ENCODE assay signal across 33 cellular contexts in the genomic region with DNA sequence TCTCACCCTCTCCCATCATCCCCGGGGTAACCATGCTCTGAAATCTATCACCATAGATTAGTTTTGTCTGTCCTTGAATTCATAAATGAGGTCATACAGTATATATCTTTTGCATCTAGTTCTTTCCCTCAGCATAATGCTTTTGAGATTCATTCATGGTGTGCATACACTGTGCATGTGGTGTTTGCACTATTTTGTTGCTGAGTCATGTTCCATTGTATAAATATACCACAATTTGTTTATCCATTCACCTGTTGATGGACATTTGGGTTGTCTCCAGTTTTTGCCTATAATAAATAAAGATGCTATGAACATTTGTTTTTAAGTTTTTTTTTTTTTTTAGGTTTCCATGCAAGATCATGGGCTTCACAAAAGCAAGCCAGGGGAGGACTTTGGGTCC. TPM values are rescaled to one million over a fixed set of nuclear protein-coding genes. Genes with fewer than 3 reads are reported as not detected.
DNase-seq lines count a peak whose midpoint lies in the region; ATAC-seq, FAIRE-seq and TF ChIP-seq lines count a peak whose summit lies in the region.
"Had no signal": no experiment of that assay in that cellular context is flagged by ENCODE, and none has a peak within 500 bp of the region (broad histone marks: within the 10 kb centered on the region; RNA-seq: fewer than 3 reads in every experiment).

No MANE protein-coding gene starts in this region.

- H3K27me3 Mint-ChIP-seq in GM23338 (ENCODE audit: insufficient read depth, low read depth, poor library complexity), result peaks cover 6% of the 10 kb centered on the region

- H2AFZ ChIP-seq in GM23338, result 0 out of 2 replicates have a peak overlapping the region, but pooled peaks have one; percentile 52

- H3K27ac ChIP-seq in GM23338 (ENCODE audit: low read depth), result no peak overlapping the region
- H3K27ac ChIP-seq in upper lobe of right lung, result no peak overlapping the region
- H3K27ac ChIP-seq: colonic mucosa, epithelial cell of prostate, lower lobe of right lung, psoas muscle, sigmoid colon, SK-N-MC, stomach, tibial artery had no signal

- H3K4me1 Mint-ChIP-seq in GM23338, result no peaks in the 10 kb centered on the region
- H3K4me1 Mint-ChIP-seq: activated B cell treated with CpG ODN at 0.5 μM for 24 hours; naive thymus-derived CD8-positive, alpha-beta T cell had no signal

- no peaks in the 10 kb centered on the region for H3K9me3 Mint-ChIP-seq in GM23338
- H3K9me3 Mint-ChIP-seq: activated B cell treated with CpG ODN at 0.5 μM for 24 hours; activated T-cell treated with anti-CD3 and anti-CD28 coated beads, Interleukin-2, amount 50 U/mL, for 4 hours; naive thymus-derived CD8-positive, alpha-beta T cell had no signal

- H3K79me2 ChIP-seq in GM23338 (replicated peaks; ENCODE audit: insufficient read depth), result no peaks in the 10 kb centered on the region

- FAIRE-seq in bronchial epithelial cell (lab: Jason Lieb, UNC), result no peak
- FAIRE-seq: astrocyte, GM12891 had no signal

- no peak overlapping the region for H3K27ac Mint-ChIP-seq in GM23338
- H3K27ac Mint-ChIP-seq: activated B cell treated with CpG ODN at 0.5 μM for 24 hours; naive thymus-derived CD8-positive, alpha-beta T cell had no signal

- H4K20me1 ChIP-seq in GM23338 (replicated peaks; ENCODE audit: insufficient read depth), result no peaks in the 10 kb centered on the region

- in situ Hi-C loops in Caki2 (cut with HindIII; ENCODE audit: low pct_unique_long_range_greater_than_20kb, low sequenced_read_pairs), result no loop called here

- no peaks in the 10 kb centered on the region for H3K36me3 Mint-ChIP-seq in GM23338 (ENCODE audit: low read depth)
- H3K36me3 Mint-ChIP-seq: naive thymus-derived CD8-positive, alpha-beta T cell had no signal

- no peaks in the 10 kb centered on the region for H3K36me3 ChIP-seq in GM23338 (ENCODE audit: insufficient read depth)
- H3K36me3 ChIP-seq in bronchial epithelial cell (ENCODE audit: control insufficient read depth, insufficient read depth, low read length), result no peaks in the 10 kb centered on the region
- H3K36me3 ChIP-seq in upper lobe of right lung, result no peaks in the 10 kb centered on the region
- H3K36me3 ChIP-seq: colonic mucosa, lower lobe of right lung, sigmoid colon, stomach, tibial artery had no signal

- H3K4me3 Mint-ChIP-seq in GM23338, result no peak overlapping the region
- H3K4me3 Mint-ChIP-seq: activated B cell treated with CpG ODN at 0.5 μM for 24 hours; activated T-cell treated with anti-CD3 and anti-CD28 coated beads, Interleukin-2, amount 50 U/mL, for 4 hours; naive thymus-derived CD8-positive, alpha-beta T cell had no signal

- no peaks in the 10 kb centered on the region for H3K4me1 ChIP-seq in GM23338 (ENCODE audit: insufficient read depth)
- no peaks in the 10 kb centered on the region for H3K4me1 ChIP-seq in upper lobe of right lung
- H3K4me1 ChIP-seq: colonic mucosa, lower lobe of right lung, psoas muscle, sigmoid colon, stomach, tibial artery had no signal

- H3K9me2 ChIP-seq in GM23338 (ENCODE audit: insufficient read depth), result no peaks in the 10 kb centered on the region

- H3K27me3 ChIP-seq in GM23338 (ENCODE audit: insufficient read depth), result no peaks in the 10 kb centered on the region
- H3K27me3 ChIP-seq in bronchial epithelial cell (ENCODE audit: control insufficient read depth, insufficient read depth, low read length), result no peaks in the 10 kb centered on the region
- peaks cover 22% of the 10 kb centered on the region for H3K27me3 ChIP-seq in upper lobe of right lung
- H3K27me3 ChIP-seq: colonic mucosa had no signal

- H3K4me3 ChIP-seq in GM23338 (no peak overlapping the region), bronchial epithelial cell (ENCODE audit: low read depth, low read length) (no peak overlapping the region), upper lobe of right lung (no peak overlapping the region)
- H3K4me3 ChIP-seq: colonic mucosa, lower lobe of right lung, psoas muscle, sigmoid colon, SK-N-MC, stomach, tibial artery had no signal

- no peak overlapping the region for H3K4me2 ChIP-seq in GM23338

- H3F3A ChIP-seq in GM23338 (replicated peaks; ENCODE audit: low read depth), result no peaks in the 10 kb centered on the region

- H3K9me3 ChIP-seq in upper lobe of right lung, result no peaks in the 10 kb centered on the region
- H3K9me3 ChIP-seq: colonic mucosa, lower lobe of right lung, psoas muscle, sigmoid colon, stomach, tibial artery had no signal

- intact Hi-C loops in upper lobe of right lung (cut with DNase I), result no loop called here

- no peak for TF ChIP-seq CTCF in GM23338 (conservative IDR thresholded peaks at IDR 0.05; ENCODE audit: low read depth in 2 of 2)
- no peak for TF ChIP-seq CTCF in bronchial epithelial cell (IDR thresholded peaks at IDR 0.05; ENCODE audit: insufficient read depth, low read length, severe bottlenecking)
- no peak for TF ChIP-seq CTCF in upper lobe of right lung (IDR thresholded peaks at IDR 0.05)

- no peak for ATAC-seq in GM23338
- no peak for ATAC-seq in GM18867 (IDR thresholded peaks at IDR 0.05; ENCODE audit: unreplicated experiment)
- no peak for ATAC-seq in upper lobe of right lung
- no peak for ATAC-seq in HG02885 (IDR thresholded peaks at IDR 0.05; ENCODE audit: poor library complexity, unreplicated experiment)
- ATAC-seq: activated T-cell treated with anti-CD3 and anti-CD28 coated beads, Interleukin-2, amount 50 U/mL, for 4 hours; lower lobe of right lung; naive thymus-derived CD8-positive, alpha-beta T cell; psoas muscle had no signal

- DNase-seq in Caki2 (ENCODE audit: low read depth) (peak; percentile 2), GM23338 (ENCODE audit: low spot score) (no peak), NCI-H748 treated with DMSO at 0.1 percent for 48 hours (lab: John Stamatoyannopoulos, UW) (peak; percentile 11), bronchial epithelial cell (ENCODE audit: low read depth) (peak; percentile 7), upper lobe of right lung (no peak)
- DNase-seq: activated B cell treated with CpG ODN at 0.5 μM for 24 hours; activated CD4-positive, alpha-beta T cell treated with anti-CD3 and anti-CD28 coated beads, Interleukin-2, amount 50 U/mL, for 1 hour; activated gamma-delta T cell treated with Interleukin-2 at 50 U/mL for 16 hours; activated T-cell treated with anti-CD3 and anti-CD28 coated beads, Interleukin-2, amount 50 U/mL, for 4 hours; C1 segment of cervical spinal cord; colonic mucosa; COR-L47; effector CD8-positive, alpha-beta T cell; EL; HCEC 1CT; hippocampal formation; lower lobe of right lung; naive thymus-derived CD8-positive, alpha-beta T cell; NCI-H1092; NCI-H226; occipital lobe; psoas muscle; sigmoid colon; stimulated activated CD4-positive, alpha-beta T cell treated with anti-CD3 and anti-CD28 coated beads, Interleukin-12 subunit alpha, Interleukin-12 subunit beta, amount 100 ng/mL, for 4 hours; stimulated activated CD4-positive, alpha-beta T cell treated with anti-CD3 and anti-CD28 coated beads, Interleukin-2, amount 100 ng/mL, for 48 hours; stomach; tibial artery had no signal

TF ChIP-seq in GM23338, 12 proteins besides CTCF, POLR2A, EP300 and RAD21 (continues in another document):
- TF ChIP-seq ZNF331 (CRISPR knock-in tag; IDR thresholded peaks at IDR 0.05; ENCODE audit: low read depth), result no peak
- no peak for TF ChIP-seq EZH2 (IDR thresholded peaks at IDR 0.05; ENCODE audit: low read depth, unreplicated experiment)
- no peak for TF ChIP-seq EZH2phosphoT487 (IDR thresholded peaks at IDR 0.05; ENCODE audit: unreplicated experiment)

RNA-seq across cellular contexts. Expression of gene NLRP1, which starts 34.2 kb away (rescaled TPM):
- total RNA-seq in Caki2 (2014; rRNA removed; shearing (Covaris generic); ENCODE audit: low replicate concordance), result 6.4 and 8.0 TPM in 2 replicates
- 10.3 and 16.2 TPM in 2 replicates for total RNA-seq in GM23338 (2014; rRNA removed; shearing (Covaris generic))
- polyA plus RNA-seq in GM23338 (2016; fragmentation: Nextera tagmentation; extraction: Ambion mirVana), result 7.6 and 8.9 TPM in 2 replicates
- total RNA-seq in bronchial epithelial cell (12.9 and 17.0 TPM in 2 replicates), upper lobe of right lung (33.2 TPM)

Comparison
In these comparisons a context has a peak if more than half of its experiments do, and no peak if none do; other contexts are left out.
1. DNase-seq: peak in Caki2 (single experiment), NCI-H748 treated with DMSO at 0.1 percent for 48 hours (single experiment) and bronchial epithelial cell (single experiment); none in GM23338 (single experiment) and upper lobe of right lung (single experiment).